ENCODE assay signal across 1 cellular context in genomic region chr1:9038881-9039760, GRCh38.
TF ChIP-seq lines count a peak whose summit lies in the region.

No MANE protein-coding gene starts in this region.

TF ChIP-seq in WTC11, 78 proteins besides CTCF, POLR2A, EP300 and RAD21 (continued from another document):
- no peak for TF ChIP-seq ARID4B (CRISPR knock-in tag; IDR thresholded peaks at IDR 0.05; ENCODE audit: borderline replicate concordance)
- TF ChIP-seq USF1 (CRISPR knock-in tag; IDR thresholded peaks at IDR 0.05): no peak
- no peak for TF ChIP-seq PRDM15 (CRISPR knock-in tag; IDR thresholded peaks at IDR 0.05)
- TF ChIP-seq RELA (CRISPR knock-in tag; IDR thresholded peaks at IDR 0.05; ENCODE audit: borderline replicate concordance): no peak
- no peak for TF ChIP-seq AR (CRISPR knock-in tag; IDR thresholded peaks at IDR 0.05)
- no peak for TF ChIP-seq JUN (CRISPR knock-in tag; IDR thresholded peaks at IDR 0.05)
- TF ChIP-seq MLX (CRISPR knock-in tag; IDR thresholded peaks at IDR 0.05): no peak
- TF ChIP-seq ZNF532 (CRISPR knock-in tag; IDR thresholded peaks at IDR 0.05; ENCODE audit: borderline replicate concordance): no peak
- no peak for TF ChIP-seq ZMAT4 (CRISPR knock-in tag; IDR thresholded peaks at IDR 0.05)
- TF ChIP-seq HMGXB4 (CRISPR knock-in tag; IDR thresholded peaks at IDR 0.05): no peak
- TF ChIP-seq AFF4 (CRISPR knock-in tag; IDR thresholded peaks at IDR 0.05; ENCODE audit: borderline replicate concordance): no peak
- TF ChIP-seq CDX4 (CRISPR knock-in tag; IDR thresholded peaks at IDR 0.05; ENCODE audit: borderline replicate concordance): no peak
TF ChIP-seq in WTC11: peak in this region for 0.
